ENCODE assay signal across 20 cellular contexts in genomic region chr17:3657588-3657869, GRCh38.
"Had no signal": no experiment of that assay in that cellular context is flagged by ENCODE, and none has a peak within 500 bp of the region (broad histone marks: within the 10 kb centered on the region; RNA-seq: fewer than 3 reads in every experiment).

No MANE protein-coding gene starts in this region.

- H3K4me3 Mint-ChIP-seq: central memory CD8-positive, alpha-beta T cell; immature natural killer cell; naive thymus-derived CD8-positive, alpha-beta T cell; stimulated activated naive B cell treated with anti-CD40 and anti-IgM and Interleukin-4, amounts not matched to agents 10 μg/mL and 1 μg/mL and 100 μg/mL, for 72 hours; stimulated activated naive CD8-positive, alpha-beta T cell treated with anti-CD3 and anti-CD28 coated beads, Interleukin-15, Interleukin-2, amounts not matched to agents 100 ng/mL and 50 ng/mL, for 24 hours; type B pancreatic cell had no signal

- H3K4me3 ChIP-seq: colonic mucosa, esophagus squamous epithelium, lower lobe of right lung, psoas muscle, sigmoid colon had no signal

- H3K36me3 ChIP-seq: colonic mucosa had no signal

- H3K9me3 Mint-ChIP-seq: central memory CD8-positive, alpha-beta T cell; immature natural killer cell; naive thymus-derived CD8-positive, alpha-beta T cell; stimulated activated naive B cell treated with anti-CD40 and anti-IgM and Interleukin-4, amounts not matched to agents 10 μg/mL and 1 μg/mL and 100 μg/mL, for 72 hours; stimulated activated naive CD8-positive, alpha-beta T cell treated with anti-CD3 and anti-CD28 coated beads, Interleukin-15, Interleukin-2, amounts not matched to agents 100 ng/mL and 50 ng/mL, for 24 hours; type B pancreatic cell had no signal

- ATAC-seq: left ventricle myocardium superior; lower lobe of right lung; naive thymus-derived CD8-positive, alpha-beta T cell; psoas muscle; right cardiac atrium had no signal

- H3K27ac ChIP-seq: colonic mucosa, lower lobe of right lung, neutrophil, psoas muscle had no signal

- H3K27ac Mint-ChIP-seq: immature natural killer cell; stimulated activated naive CD8-positive, alpha-beta T cell treated with anti-CD3 and anti-CD28 coated beads, Interleukin-15, Interleukin-2, amounts not matched to agents 100 ng/mL and 50 ng/mL, for 24 hours; type B pancreatic cell had no signal

- H3K27me3 ChIP-seq: colonic mucosa, esophagus squamous epithelium, neutrophil, sigmoid colon had no signal

- H3K4me1 Mint-ChIP-seq: central memory CD8-positive, alpha-beta T cell; immature natural killer cell; naive thymus-derived CD8-positive, alpha-beta T cell had no signal

- H3K4me1 ChIP-seq: colonic mucosa had no signal

- H3K36me3 Mint-ChIP-seq: immature natural killer cell; naive thymus-derived CD8-positive, alpha-beta T cell had no signal

- H3K27me3 Mint-ChIP-seq: central memory CD8-positive, alpha-beta T cell; naive thymus-derived CD8-positive, alpha-beta T cell; stimulated activated naive B cell treated with anti-CD40 and anti-IgM and Interleukin-4, amounts not matched to agents 10 μg/mL and 1 μg/mL and 100 μg/mL, for 72 hours; stimulated activated naive CD8-positive, alpha-beta T cell treated with anti-CD3 and anti-CD28 coated beads, Interleukin-15, Interleukin-2, amounts not matched to agents 100 ng/mL and 50 ng/mL, for 24 hours; type B pancreatic cell had no signal

- H3K9me3 ChIP-seq: colonic mucosa, esophagus squamous epithelium, lower lobe of right lung, neutrophil, psoas muscle, sigmoid colon had no signal

- DNase-seq: colonic mucosa; dermis blood vessel endothelial cell; effector memory CD4-positive, alpha-beta T cell; erythroblast; esophagus squamous epithelium; foreskin melanocyte; glutamatergic neuron; immature natural killer cell; left ventricle myocardium superior; lower lobe of right lung; naive thymus-derived CD8-positive, alpha-beta T cell; psoas muscle; sigmoid colon; stimulated activated CD4-positive, alpha-beta T cell treated with anti-CD3 and anti-CD28 coated beads, Interleukin-4, amount 100 ng/mL, for 4 hours; stimulated activated naive B cell treated with anti-CD40 and anti-IgM and Interleukin-4, amounts not matched to agents 10 μg/mL and 1 μg/mL and 100 μg/mL, for 72 hours had no signal
